Comparison of ENCODE assay signal across 8 cellular contexts in genomic region chr3:46923559-46924350, GRCh38. TPM values are rescaled to one million over a fixed set of nuclear protein-coding genes. Genes with fewer than 3 reads are reported as not detected.
A peak's percentile ranks its signal among the peaks of the same experiment; 100 is the strongest.
DNase-seq lines count a peak whose midpoint lies in the region; ATAC-seq lines count a peak whose summit lies in the region.

No MANE protein-coding gene starts in this region.

- H2AFZ ChIP-seq in neuronal stem cell (ENCODE audit: low read length): no peak overlapping the region

- H4K20me1 ChIP-seq in BLaER1 treated with 17β-estradiol and CSF1 and Interleukin-3, amounts not matched to agents 10 nM and 100 nM: peaks cover 15 to 83% (median 67%) of the 10 kb centered on the region in 11 experiments; a peak in 21 of 22 replicates

- H2BK120ac ChIP-seq in neuronal stem cell (ENCODE audit: low read depth, low read length): no peak overlapping the region

- no peak for ATAC-seq in HG03354 (IDR thresholded peaks at IDR 0.05; ENCODE audit: poor library complexity, severe bottlenecking, unreplicated experiment)
- no peak for ATAC-seq in HG03521 (IDR thresholded peaks at IDR 0.05; ENCODE audit: unreplicated experiment)

- no peak overlapping the region for H2AK5ac ChIP-seq in neuronal stem cell (ENCODE audit: low read depth, low read length)

- peak overlapping the region; percentile 47 for H3K4ac ChIP-seq in neuronal stem cell (ENCODE audit: low read length)

- peak overlapping the region; percentile 85 for H3K23ac ChIP-seq in neuronal stem cell (ENCODE audit: low read depth, low read length, poor library complexity)

- H3K18ac ChIP-seq in neuronal stem cell (ENCODE audit: low read length): peak overlapping the region; percentile 39

- peaks cover 58 to 62% (median 60%) of the 10 kb centered on the region in 10 experiments for H3K4me1 ChIP-seq in BLaER1 treated with 17β-estradiol and CSF1 and Interleukin-3, amounts not matched to agents 10 nM and 100 nM
- H3K4me1 ChIP-seq in neuronal stem cell (ENCODE audit: control insufficient read depth in 2 of 2, insufficient read depth in 1 of 2, low read depth in 1 of 2, low read length in 2 of 2): no peaks in the 10 kb centered on the region

- H3K9ac ChIP-seq in BLaER1 treated with 17β-estradiol and CSF1 and Interleukin-3, amounts not matched to agents 10 nM and 100 nM: peak overlapping the region in 8 of 11 experiments; percentile 26 to 86 (median 80); a peak in 14 of 22 replicates
- H3K9ac ChIP-seq in neuronal stem cell (ENCODE audit: low read depth, low read length, poor library complexity): no peak overlapping the region

- WGBS in neuronal stem cell (ENCODE audit: extremely low coverage in 2 of 2, insufficient read length in 2 of 2, insufficient replicate concordance in 1 of 2), 2 donors: no CpG with 5 or more reads among the region's 11 CpGs

- H2BK15ac ChIP-seq in neuronal stem cell (ENCODE audit: low read length): no peak overlapping the region

- peak overlapping the region in 8 of 11 experiments; percentile 13 to 96 (median 91); a peak in 12 of 22 replicates for H3K27ac ChIP-seq in BLaER1 treated with 17β-estradiol and CSF1 and Interleukin-3, amounts not matched to agents 10 nM and 100 nM
- no peak overlapping the region for H3K27ac ChIP-seq in neuronal stem cell (replicated peaks; ENCODE audit: low read length)

- H3K36me3 ChIP-seq in BLaER1 treated with 17β-estradiol and CSF1 and Interleukin-3, amounts not matched to agents 10 nM and 100 nM: peaks cover 70 to 80% (median 76%) of the 10 kb centered on the region in 11 experiments
- H3K36me3 ChIP-seq in neuronal stem cell (replicated peaks in 1 of 2; ENCODE audit: control insufficient read depth in 2 of 2, insufficient read depth in 2 of 2, low read length in 2 of 2): peaks cover 55 to 99% of the 10 kb centered on the region in 2 donors

- no peak overlapping the region for H3K4me3 ChIP-seq in BLaER1 treated with 17β-estradiol and CSF1 and Interleukin-3, amounts not matched to agents 10 nM and 100 nM
- no peak overlapping the region for H3K4me3 ChIP-seq in neuronal stem cell (ENCODE audit: low read length in 2 of 2)

- no peak overlapping the region for H3K14ac ChIP-seq in neuronal stem cell (ENCODE audit: low read length)

- H3K79me1 ChIP-seq in neuronal stem cell (ENCODE audit: low read depth, low read length): peaks cover 9% of the 10 kb centered on the region

- H2BK5ac ChIP-seq in neuronal stem cell (ENCODE audit: low read length): peak overlapping the region; percentile 85

- no peak overlapping the region for H4K8ac ChIP-seq in neuronal stem cell (ENCODE audit: low read depth, low read length)

- no peaks in the 10 kb centered on the region for H3K27me3 ChIP-seq in BLaER1 treated with 17β-estradiol and CSF1 and Interleukin-3, amounts not matched to agents 10 nM and 100 nM
- H3K27me3 ChIP-seq in neuronal stem cell (ENCODE audit: control insufficient read depth in 3 of 3, insufficient read depth in 3 of 3, low read depth in 1 of 3, low read length in 3 of 3): no peaks in the 10 kb centered on the region

- no peak overlapping the region for H4K91ac ChIP-seq in neuronal stem cell (ENCODE audit: low read depth, low read length, poor library complexity)

- H3K4me2 ChIP-seq in BLaER1 treated with 17β-estradiol and CSF1 and Interleukin-3, amounts not matched to agents 10 nM and 100 nM: peak overlapping the region; percentile 87 to 99 (median 97); a peak in 21 of 22 replicates
- H3K4me2 ChIP-seq in neuronal stem cell (ENCODE audit: insufficient read depth, low read length, poor library complexity, severe bottlenecking): no peak overlapping the region

- H2BK12ac ChIP-seq in neuronal stem cell (ENCODE audit: low read length): no peak overlapping the region

- DNase-seq in HT1080 (ENCODE audit: low read depth): peak; percentile 36
- peak; percentile 46 for DNase-seq in activated CD8-positive, alpha-beta memory T cell treated with anti-CD3 and anti-CD28 coated beads, Interleukin-2, amount 50 U/mL, for 4 hours
- DNase-seq in fibroblast of peridontal ligament (ENCODE audit: extremely low read depth): peak; percentile 25
- DNase-seq in neuronal stem cell (ENCODE audit: low spot score): peak; percentile 24
- DNase-seq in NCI-H1092 treated with DMSO at 0.1 percent for 48 hours (lab: John Stamatoyannopoulos, UW): no peak

- peaks cover 3 to 27% (median 16%) of the 10 kb centered on the region in 11 experiments for H3K9me3 ChIP-seq in BLaER1 treated with 17β-estradiol and CSF1 and Interleukin-3, amounts not matched to agents 10 nM and 100 nM (replicated peaks in 1 of 11)
- H3K9me3 ChIP-seq in neuronal stem cell (replicated peaks in 1 of 2; ENCODE audit: control insufficient read depth in 2 of 2, insufficient read depth in 1 of 2, low read depth in 1 of 2, low read length in 2 of 2): peaks cover under 1 to 15% of the 10 kb centered on the region in 2 donors

RNA-seq across cellular contexts. Expression of gene PTH1R, which starts 46.2 kb away (rescaled TPM):
- total RNA-seq in HT1080 (2014; rRNA removed; shearing (Covaris generic)): 2.6 and 3.1 TPM in 2 replicates
- 1.7 TPM in 2 replicates for polyA plus RNA-seq in HT1080 (2015; cell fraction: cytosol; rRNA removed)
- polyA plus RNA-seq in HT1080 (2015; cell fraction: nucleus; rRNA removed): 2.4 and 3.9 TPM in 2 replicates
- polyA plus RNA-seq in neuronal stem cell (2013, experiment 1 of 2): 2.2 TPM
- 2.6 TPM for polyA plus RNA-seq in neuronal stem cell (2013, experiment 2 of 2)

RNA-seq across cellular contexts. Expression of gene CCDC12, which starts 52.8 kb away (rescaled TPM):
- 38.9 and 40.6 TPM in 2 replicates for total RNA-seq in HT1080 (2014; rRNA removed; shearing (Covaris generic))
- polyA plus RNA-seq in HT1080 (2015; cell fraction: cytosol; rRNA removed): 21.9 and 31.9 TPM in 2 replicates
- 17.6 and 18.7 TPM in 2 replicates for polyA plus RNA-seq in HT1080 (2015; cell fraction: nucleus; rRNA removed)
- polyA plus RNA-seq in neuronal stem cell (2013, experiment 1 of 2): 56.1 TPM
- 55.5 TPM for polyA plus RNA-seq in neuronal stem cell (2013, experiment 2 of 2)

RNA-seq across cellular contexts. Expression of gene NBEAL2, which starts 55.7 kb away (rescaled TPM):
- 42.1 and 42.7 TPM in 2 replicates for total RNA-seq in HT1080 (2014; rRNA removed; shearing (Covaris generic))
- polyA plus RNA-seq in HT1080 (2015; cell fraction: cytosol; rRNA removed): 21.2 and 23.8 TPM in 2 replicates
- 262 and 275 TPM in 2 replicates for polyA plus RNA-seq in HT1080 (2015; cell fraction: nucleus; rRNA removed)
- polyA plus RNA-seq in neuronal stem cell (2013, experiment 1 of 2): 5.9 TPM
- polyA plus RNA-seq in neuronal stem cell (2013, experiment 2 of 2): 6.2 TPM
